Comparison of ENCODE assay signal across 32 cellular contexts in genomic region chr5:72892846-72893245, GRCh38.
"Had no signal": no experiment of that assay in that cellular context is flagged by ENCODE, and none has a peak within 500 bp of the region (broad histone marks: within the 10 kb centered on the region; RNA-seq: fewer than 3 reads in every experiment).

No MANE protein-coding gene starts in this region.

- FAIRE-seq: kidney, urothelium cell line had no signal

- H3K27me3 Mint-ChIP-seq: activated CD4-positive, alpha-beta memory T cell treated with anti-CD3 and anti-CD28 coated beads for 36 hours; activated naive CD4-positive, alpha-beta T cell treated with anti-CD3 and anti-CD28 coated beads, Interleukin-2, amount 10 ng/mL, durations not matched to agents 7 days and 5 days; activated naive CD8-positive, alpha-beta T cell treated with anti-CD3 and anti-CD28 coated beads, Interleukin-2, amount 10 ng/mL, durations not matched to agents 7 days and 5 days; dendritic cell treated with granulocyte-macrophage colony-stimulating factor and Interleukin-4, amounts not matched to agents 40 ng/mL and 50 ng/mL, for 4 days; naive thymus-derived CD4-positive, alpha-beta T cell had no signal

- ATAC-seq: gastroesophageal sphincter; left colon; naive thymus-derived CD4-positive, alpha-beta T cell had no signal

- H3K4me3 Mint-ChIP-seq: activated CD4-positive, alpha-beta memory T cell treated with anti-CD3 and anti-CD28 coated beads for 36 hours; activated naive CD4-positive, alpha-beta T cell treated with anti-CD3 and anti-CD28 coated beads, Interleukin-2, amount 10 ng/mL, durations not matched to agents 7 days and 5 days; activated naive CD8-positive, alpha-beta T cell treated with anti-CD3 and anti-CD28 coated beads, Interleukin-2, amount 10 ng/mL, durations not matched to agents 7 days and 5 days; activated T-helper 1 cell treated with anti-CD3 and anti-CD28 coated beads, Interleukin-12 subunit alpha, Interleukin-12 subunit beta, Interleukin-2, Interleukin-4 antibody, amounts not matched to agents 30 ng/mL and 10 ng/mL and 1 ng/mL, durations not matched to agents 14 hours and 24 hours and 36 hours; dendritic cell treated with granulocyte-macrophage colony-stimulating factor and Interleukin-4, amounts not matched to agents 40 ng/mL and 50 ng/mL, for 4 days; immature natural killer cell; naive thymus-derived CD4-positive, alpha-beta T cell; neural crest cell had no signal

- H2AFZ ChIP-seq: parathyroid adenoma had no signal

- H3K4me2 ChIP-seq: smooth muscle cell had no signal

- H3K27me3 ChIP-seq: brain microvascular endothelial cell, gastroesophageal sphincter, right atrium auricular region, testis, transverse colon had no signal

- H3K9ac ChIP-seq: parathyroid adenoma had no signal

- H3K9me3 ChIP-seq: gastroesophageal sphincter, right atrium auricular region, testis, transverse colon had no signal

- H3K4me1 ChIP-seq: gastroesophageal sphincter, parathyroid adenoma, right atrium auricular region, testis, transverse colon had no signal

- H3K27ac Mint-ChIP-seq: activated CD4-positive, alpha-beta memory T cell treated with anti-CD3 and anti-CD28 coated beads for 36 hours; activated naive CD4-positive, alpha-beta T cell treated with anti-CD3 and anti-CD28 coated beads, Interleukin-2, amount 10 ng/mL, durations not matched to agents 7 days and 5 days; activated naive CD8-positive, alpha-beta T cell treated with anti-CD3 and anti-CD28 coated beads, Interleukin-2, amount 10 ng/mL, durations not matched to agents 7 days and 5 days; activated T-helper 1 cell treated with anti-CD3 and anti-CD28 coated beads, Interleukin-12 subunit alpha, Interleukin-12 subunit beta, Interleukin-2, Interleukin-4 antibody, amounts not matched to agents 30 ng/mL and 10 ng/mL and 1 ng/mL, durations not matched to agents 14 hours and 24 hours and 36 hours; dendritic cell treated with granulocyte-macrophage colony-stimulating factor and Interleukin-4, amounts not matched to agents 40 ng/mL and 50 ng/mL, for 4 days had no signal

- H3K4me3 ChIP-seq: gastroesophageal sphincter, right atrium auricular region, smooth muscle cell, testis, transverse colon had no signal

- H3K9me3 Mint-ChIP-seq: activated CD4-positive, alpha-beta memory T cell treated with anti-CD3 and anti-CD28 coated beads for 36 hours; activated naive CD4-positive, alpha-beta T cell treated with anti-CD3 and anti-CD28 coated beads, Interleukin-2, amount 10 ng/mL, durations not matched to agents 7 days and 5 days; activated naive CD8-positive, alpha-beta T cell treated with anti-CD3 and anti-CD28 coated beads, Interleukin-2, amount 10 ng/mL, durations not matched to agents 7 days and 5 days; activated T-helper 1 cell treated with anti-CD3 and anti-CD28 coated beads, Interleukin-12 subunit alpha, Interleukin-12 subunit beta, Interleukin-2, Interleukin-4 antibody, amounts not matched to agents 30 ng/mL and 10 ng/mL and 1 ng/mL, durations not matched to agents 14 hours and 24 hours and 36 hours; dendritic cell treated with granulocyte-macrophage colony-stimulating factor and Interleukin-4, amounts not matched to agents 40 ng/mL and 50 ng/mL, for 4 days; immature natural killer cell; naive thymus-derived CD4-positive, alpha-beta T cell; neural crest cell had no signal

- H3K27ac ChIP-seq: brain microvascular endothelial cell, gastroesophageal sphincter, parathyroid adenoma, right atrium auricular region, testis, transverse colon had no signal

- H3K79me2 ChIP-seq: parathyroid adenoma had no signal

- DNase-seq: activated CD4-positive, alpha-beta memory T cell treated with anti-CD3 and anti-CD28 coated beads for 36 hours; activated CD4-positive, alpha-beta T cell treated with anti-CD3 and anti-CD28 coated beads for 48 hours; activated CD8-positive, alpha-beta memory T cell treated with anti-CD3 and anti-CD28 coated beads, Interleukin-2, amount 50 U/mL, for 4 hours; activated gamma-delta T cell; activated naive CD4-positive, alpha-beta T cell treated with anti-CD3 and anti-CD28 coated beads, Interleukin-2, amount 10 ng/mL, durations not matched to agents 7 days and 5 days; activated naive CD8-positive, alpha-beta T cell treated with anti-CD3 and anti-CD28 coated beads, Interleukin-2, amount 10 ng/mL, durations not matched to agents 7 days and 5 days; activated T-cell treated with anti-CD3 and anti-CD28 coated beads, Interleukin-2, amount 50 U/mL, for 1 hour; amniotic stem cell; brain microvascular endothelial cell; caudate nucleus; effector CD4-positive, alpha-beta T cell; head of caudate nucleus; hypothalamus; immature natural killer cell; kidney; left colon; midbrain; naive thymus-derived CD4-positive, alpha-beta T cell; nucleus accumbens; stimulated activated CD4-positive, alpha-beta T cell treated with anti-CD3 and anti-CD28 coated beads, Interleukin-1b, Interleukin-23, amount 100 ng/mL, for 48 hours; stimulated activated naive CD4-positive, alpha-beta T cell treated with Interleukin-2 at 50 U/mL for 16 hours; T-helper 1 cell; testis; transverse colon had no signal

- H3K4me1 Mint-ChIP-seq: neural crest cell had no signal
